Comparison of ENCODE assay signal across 23 cellular contexts in genomic region chr18:34848156-34848555, GRCh38.
"Had no signal": no experiment of that assay in that cellular context is flagged by ENCODE, and none has a peak within 500 bp of the region (broad histone marks: within the 10 kb centered on the region; RNA-seq: fewer than 3 reads in every experiment).

No MANE protein-coding gene starts in this region.

- H3K9me3 ChIP-seq: prostate gland, sigmoid colon, testis, tibial nerve, upper lobe of left lung, uterus had no signal

- FAIRE-seq: kidney had no signal

- H3K36me3 Mint-ChIP-seq: memory B cell; natural killer cell treated with Interleukin-12 subunit alpha and Interleukin-12 subunit beta and Interleukin-15 and Interleukin-18, amount 100 ng/mL, for 72 hours; stimulated activated memory B cell treated with anti-CD40 and anti-IgM and Interleukin-4, amounts not matched to agents 10 μg/mL and 1 μg/mL and 100 μg/mL, for 72 hours had no signal

- H3K4me1 Mint-ChIP-seq: memory B cell; stimulated activated memory B cell treated with anti-CD40 and anti-IgM and Interleukin-4, amounts not matched to agents 10 μg/mL and 1 μg/mL and 100 μg/mL, for 72 hours had no signal

- H3K27ac Mint-ChIP-seq: memory B cell; natural killer cell treated with Interleukin-12 subunit alpha and Interleukin-12 subunit beta and Interleukin-15 and Interleukin-18, amount 100 ng/mL, for 72 hours; stimulated activated memory B cell treated with anti-CD40 and anti-IgM and Interleukin-4, amounts not matched to agents 10 μg/mL and 1 μg/mL and 100 μg/mL, for 72 hours had no signal

- ATAC-seq: esophagus mucosa; left lobe of liver; natural killer cell treated with Interleukin-12 subunit alpha and Interleukin-12 subunit beta and Interleukin-15 and Interleukin-18, amount 100 ng/mL, for 72 hours; right cardiac atrium; stimulated activated memory B cell treated with anti-CD40 and anti-IgM and Interleukin-4, amounts not matched to agents 10 μg/mL and 1 μg/mL and 100 μg/mL, for 72 hours; stimulated activated naive CD8-positive, alpha-beta T cell treated with anti-CD3 and anti-CD28 coated beads, Interleukin-15, Interleukin-2, amounts not matched to agents 100 U/mL and 50 U/mL, for 24 hours had no signal

- H3K36me3 ChIP-seq: prostate gland, tibial nerve, upper lobe of left lung, uterus had no signal

- H3K9me3 Mint-ChIP-seq: memory B cell; natural killer cell treated with Interleukin-12 subunit alpha and Interleukin-12 subunit beta and Interleukin-15 and Interleukin-18, amount 100 ng/mL, for 72 hours; stimulated activated memory B cell treated with anti-CD40 and anti-IgM and Interleukin-4, amounts not matched to agents 10 μg/mL and 1 μg/mL and 100 μg/mL, for 72 hours had no signal

- H3K4me3 Mint-ChIP-seq: memory B cell; natural killer cell treated with Interleukin-12 subunit alpha and Interleukin-12 subunit beta and Interleukin-15 and Interleukin-18, amount 100 ng/mL, for 72 hours; stimulated activated memory B cell treated with anti-CD40 and anti-IgM and Interleukin-4, amounts not matched to agents 10 μg/mL and 1 μg/mL and 100 μg/mL, for 72 hours had no signal

- H3K4me3 ChIP-seq: dorsolateral prefrontal cortex, lung, prostate gland, sigmoid colon, testis, tibial nerve, upper lobe of left lung, uterus had no signal

- H3K4me1 ChIP-seq: prostate gland, sigmoid colon, testis, tibial nerve, upper lobe of left lung, uterus had no signal

- H3K27ac ChIP-seq: epithelial cell of prostate, prostate gland, sigmoid colon, testis, tibial nerve, upper lobe of left lung, uterus had no signal

- DNase-seq: dorsolateral prefrontal cortex; effector CD4-positive, alpha-beta T cell; foreskin melanocyte; head of caudate nucleus; kidney; nucleus accumbens; right cardiac atrium; sigmoid colon; stimulated activated CD4-positive, alpha-beta T cell treated with anti-CD3 and anti-CD28 coated beads, Interleukin-4, amount 100 ng/mL, for 4 hours; stimulated activated naive CD8-positive, alpha-beta T cell treated with anti-CD3 and anti-CD28 coated beads, Interleukin-15, Interleukin-2, amounts not matched to agents 100 U/mL and 50 U/mL, for 24 hours; substantia nigra; testis; upper lobe of left lung; uterus had no signal

- H3K27me3 ChIP-seq: dorsolateral prefrontal cortex, sigmoid colon, testis, tibial nerve, upper lobe of left lung, uterus had no signal
